ENCODE assay signal across 1 cellular context in the genomic region with DNA sequence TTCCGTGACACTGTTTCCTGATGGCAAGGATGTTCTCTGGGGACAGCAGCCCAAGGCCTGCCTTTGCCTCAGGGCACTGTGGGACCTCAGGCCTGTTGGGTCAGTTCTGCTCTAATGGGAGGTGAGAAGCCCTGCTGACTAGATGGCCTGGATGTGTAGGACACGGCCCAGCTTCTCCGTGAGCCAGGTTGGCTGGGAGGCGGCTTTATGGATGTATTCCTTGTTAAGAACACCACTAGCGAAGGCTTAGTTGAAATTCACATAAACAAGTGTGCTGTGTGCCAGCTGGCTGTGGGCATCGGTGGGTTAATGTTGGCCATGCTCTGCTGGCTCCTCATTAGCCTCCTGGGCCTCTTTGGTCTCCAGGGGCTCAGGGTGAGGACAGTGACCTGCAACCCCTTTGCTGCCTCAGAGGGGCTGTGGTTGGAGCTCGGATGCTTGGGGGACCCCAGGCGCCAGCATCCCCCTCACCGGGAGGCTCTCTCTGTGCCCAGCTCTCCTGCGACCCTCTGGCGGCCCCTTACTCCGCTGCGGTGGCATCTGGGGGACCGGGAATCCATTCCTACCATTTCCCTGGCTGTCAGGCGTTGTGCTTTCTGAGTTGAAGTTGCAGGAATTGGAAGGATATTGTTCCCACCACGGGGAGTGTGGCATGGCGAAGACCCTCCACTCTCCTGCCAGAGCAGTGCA.
TF ChIP-seq lines count a peak whose summit lies in the region.

No MANE protein-coding gene starts in this region.

TF ChIP-seq in GM23338, 12 proteins besides CTCF, POLR2A, EP300 and RAD21 (continued from another document):
- no peak for TF ChIP-seq REST (IDR thresholded peaks at IDR 0.05; ENCODE audit: unreplicated experiment)
- TF ChIP-seq, protein P1, sequence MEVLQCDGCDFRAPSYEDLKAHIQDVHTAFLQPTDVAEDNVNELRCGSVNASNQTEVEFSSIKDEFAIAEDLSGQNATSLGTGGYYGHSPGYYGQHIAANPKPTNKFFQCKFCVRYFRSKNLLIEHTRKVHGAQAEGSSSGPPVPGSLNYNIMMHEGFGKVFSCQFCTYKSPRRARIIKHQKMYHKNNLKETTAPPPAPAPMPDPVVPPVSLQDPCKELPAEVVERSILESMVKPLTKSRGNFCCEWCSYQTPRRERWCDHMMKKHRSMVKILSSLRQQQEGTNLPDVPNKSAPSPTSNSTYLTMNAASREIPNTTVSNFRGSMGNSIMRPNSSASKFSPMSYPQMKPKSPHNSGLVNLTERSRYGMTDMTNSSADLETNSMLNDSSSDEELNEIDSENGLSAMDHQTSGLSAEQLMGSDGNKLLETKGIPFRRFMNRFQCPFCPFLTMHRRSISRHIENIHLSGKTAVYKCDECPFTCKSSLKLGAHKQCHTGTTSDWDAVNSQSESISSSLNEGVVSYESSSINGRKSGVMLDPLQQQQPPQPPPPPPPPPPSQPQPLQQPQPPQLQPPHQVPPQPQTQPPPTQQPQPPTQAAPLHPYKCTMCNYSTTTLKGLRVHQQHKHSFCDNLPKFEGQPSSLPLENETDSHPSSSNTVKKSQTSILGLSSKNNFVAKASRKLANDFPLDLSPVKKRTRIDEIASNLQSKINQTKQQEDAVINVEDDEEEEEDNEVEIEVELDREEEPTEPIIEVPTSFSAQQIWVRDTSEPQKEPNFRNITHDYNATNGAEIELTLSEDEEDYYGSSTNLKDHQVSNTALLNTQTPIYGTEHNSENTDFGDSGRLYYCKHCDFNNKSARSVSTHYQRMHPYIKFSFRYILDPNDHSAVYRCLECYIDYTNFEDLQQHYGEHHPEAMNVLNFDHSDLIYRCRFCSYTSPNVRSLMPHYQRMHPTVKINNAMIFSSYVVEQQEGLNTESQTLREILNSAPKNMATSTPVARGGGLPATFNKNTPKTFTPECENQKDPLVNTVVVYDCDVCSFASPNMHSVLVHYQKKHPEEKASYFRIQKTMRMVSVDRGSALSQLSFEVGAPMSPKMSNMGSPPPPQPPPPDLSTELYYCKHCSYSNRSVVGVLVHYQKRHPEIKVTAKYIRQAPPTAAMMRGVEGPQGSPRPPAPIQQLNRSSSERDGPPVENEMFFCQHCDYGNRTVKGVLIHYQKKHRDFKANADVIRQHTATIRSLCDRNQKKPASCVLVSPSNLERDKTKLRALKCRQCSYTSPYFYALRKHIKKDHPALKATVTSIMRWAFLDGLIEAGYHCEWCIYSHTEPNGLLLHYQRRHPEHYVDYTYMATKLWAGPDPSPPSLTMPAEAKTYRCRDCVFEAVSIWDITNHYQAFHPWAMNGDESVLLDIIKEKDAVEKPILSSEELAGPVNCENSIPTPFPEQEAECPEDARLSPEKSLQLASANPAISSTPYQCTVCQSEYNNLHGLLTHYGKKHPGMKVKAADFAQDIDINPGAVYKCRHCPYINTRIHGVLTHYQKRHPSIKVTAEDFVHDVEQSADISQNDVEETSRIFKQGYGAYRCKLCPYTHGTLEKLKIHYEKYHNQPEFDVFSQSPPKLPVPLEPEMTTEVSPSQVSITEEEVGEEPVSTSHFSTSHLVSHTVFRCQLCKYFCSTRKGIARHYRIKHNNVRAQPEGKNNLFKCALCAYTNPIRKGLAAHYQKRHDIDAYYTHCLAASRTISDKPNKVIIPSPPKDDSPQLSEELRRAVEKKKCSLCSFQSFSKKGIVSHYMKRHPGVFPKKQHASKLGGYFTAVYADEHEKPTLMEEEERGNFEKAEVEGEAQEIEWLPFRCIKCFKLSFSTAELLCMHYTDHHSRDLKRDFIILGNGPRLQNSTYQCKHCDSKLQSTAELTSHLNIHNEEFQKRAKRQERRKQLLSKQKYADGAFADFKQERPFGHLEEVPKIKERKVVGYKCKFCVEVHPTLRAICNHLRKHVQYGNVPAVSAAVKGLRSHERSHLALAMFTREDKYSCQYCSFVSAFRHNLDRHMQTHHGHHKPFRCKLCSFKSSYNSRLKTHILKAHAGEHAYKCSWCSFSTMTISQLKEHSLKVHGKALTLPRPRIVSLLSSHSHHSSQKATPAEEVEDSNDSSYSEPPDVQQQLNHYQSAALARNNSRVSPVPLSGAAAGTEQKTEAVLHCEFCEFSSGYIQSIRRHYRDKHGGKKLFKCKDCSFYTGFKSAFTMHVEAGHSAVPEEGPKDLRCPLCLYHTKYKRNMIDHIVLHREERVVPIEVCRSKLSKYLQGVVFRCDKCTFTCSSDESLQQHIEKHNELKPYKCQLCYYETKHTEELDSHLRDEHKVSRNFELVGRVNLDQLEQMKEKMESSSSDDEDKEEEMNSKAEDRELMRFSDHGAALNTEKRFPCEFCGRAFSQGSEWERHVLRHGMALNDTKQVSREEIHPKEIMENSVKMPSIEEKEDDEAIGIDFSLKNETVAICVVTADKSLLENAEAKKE (CRISPR knock-in tag; IDR thresholded peaks at IDR 0.05) = no peak
- TF ChIP-seq POLR2AphosphoS5 (IDR thresholded peaks at IDR 0.05; ENCODE audit: low read depth) = no peak
- no peak for TF ChIP-seq NANOG (IDR thresholded peaks at IDR 0.05; ENCODE audit: borderline replicate concordance)
- TF ChIP-seq ZNF331 (CRISPR knock-in tag; IDR thresholded peaks at IDR 0.05; ENCODE audit: low read depth) = no peak
